In the genomic region with DNA sequence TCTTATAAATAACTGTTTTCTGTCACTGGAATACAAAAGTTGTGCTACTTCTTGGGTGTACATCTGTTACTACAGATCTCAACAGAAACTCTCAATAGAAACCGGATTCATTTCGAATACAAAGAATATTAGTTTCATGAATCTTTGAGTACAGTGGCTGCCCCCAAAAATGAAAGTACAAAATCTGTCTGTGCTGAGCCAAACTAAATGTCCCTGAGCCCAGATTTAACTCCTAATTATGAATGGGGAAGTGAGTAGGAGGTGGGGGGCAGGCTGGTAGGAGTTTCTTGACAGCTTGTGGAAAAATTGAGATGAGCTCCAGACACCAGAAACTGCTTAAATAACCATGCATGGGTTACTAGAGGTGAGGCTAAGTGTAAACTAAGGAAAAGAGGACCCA, we compare ENCODE assay signal across 15 cellular contexts. TPM values are rescaled to one million over a fixed set of nuclear protein-coding genes. Genes with fewer than 3 reads are reported as not detected.
DNase-seq lines count a peak whose midpoint lies in the region; ATAC-seq, FAIRE-seq and TF ChIP-seq lines count a peak whose summit lies in the region.
"Had no signal": no experiment of that assay in that cellular context is flagged by ENCODE, and none has a peak within 500 bp of the region (broad histone marks: within the 10 kb centered on the region; RNA-seq: fewer than 3 reads in every experiment).

No MANE protein-coding gene starts in this region.

- intact Hi-C loops in A673 (cut with micrococcal nuclease; ENCODE audit: unreplicated experiment) = no loop called here

- ATAC-seq in HG03095 (IDR thresholded peaks at IDR 0.05; ENCODE audit: unreplicated experiment) = peak; percentile 62
- ATAC-seq in HG03196 (IDR thresholded peaks at IDR 0.05; ENCODE audit: unreplicated experiment) = no peak
- no peak for ATAC-seq in GM18505 (IDR thresholded peaks at IDR 0.05; ENCODE audit: unreplicated experiment)
- ATAC-seq in HG02610 (IDR thresholded peaks at IDR 0.05; ENCODE audit: unreplicated experiment) = no peak
- ATAC-seq: HepG2, sciatic nerve had no signal

- no peaks in the 10 kb centered on the region for H3K27me3 ChIP-seq in A673 (replicated peaks; ENCODE audit: insufficient read depth, low read depth, low read length, poor library complexity)
- H3K27me3 ChIP-seq in endocrine pancreas (ENCODE audit: control insufficient read depth, insufficient read depth, low read length) = no peaks in the 10 kb centered on the region

- peaks cover 9% of the 10 kb centered on the region for H3K36me3 ChIP-seq in A673 (ENCODE audit: insufficient read depth, low read length, poor library complexity, severe bottlenecking)
- H3K36me3 ChIP-seq in endocrine pancreas (ENCODE audit: control insufficient read depth, insufficient read depth, low read length) = no peaks in the 10 kb centered on the region

- no peak for TF ChIP-seq POLR2A in GM12892 (IDR thresholded peaks at IDR 0.05; ENCODE audit: low read depth, low read length)
- no peak for TF ChIP-seq POLR2A in GM18505 (IDR thresholded peaks at IDR 0.05; ENCODE audit: borderline replicate concordance, extremely low read depth, insufficient read depth, insufficient read length)

- DNase-seq in A673 (ENCODE audit: low spot score) (no peak), GM12892 (ENCODE audit: insufficient read length) (no peak)
- DNase-seq in activated CD8-positive, alpha-beta memory T cell treated with anti-CD3 and anti-CD28 coated beads, Interleukin-2, amount 50 U/mL, for 48 hours = no peak
- DNase-seq: activated T-cell treated with anti-CD3 and anti-CD28 coated beads, Interleukin-2, amount 50 U/mL, for 48 hours; foreskin melanocyte; naive B cell; NCI-H146 had no signal

- H3K27ac ChIP-seq in A673 (ENCODE audit: low read depth, low read length, poor library complexity, severe bottlenecking) = peak overlapping the region; percentile 20

- POLR2A ChIA-PET in A673 (lab: Charles Lee; ENCODE audit: low non-redundant PET) = no interaction called here

- no TSS peak for BruUV-seq in A673 (replicated peaks; lab: Mats Ljungman, UMichigan)

- FAIRE-seq in GM12892 (lab: Jason Lieb, UNC) = peak; percentile 72
- FAIRE-seq: H1, HepG2 had no signal

- CTCF ChIA-PET in A673 (lab: Charles Lee) = no interaction called here

- peaks cover 49% of the 10 kb centered on the region for H3K4me1 ChIP-seq in A673 (ENCODE audit: insufficient read depth, low read length, poor library complexity, severe bottlenecking)
- H3K4me1 ChIP-seq in endocrine pancreas (ENCODE audit: control insufficient read depth, insufficient read depth, low read length) = peaks cover 50% of the 10 kb centered on the region

- no peak overlapping the region for H3K9ac ChIP-seq in endocrine pancreas (ENCODE audit: control insufficient read depth, insufficient read depth, low read length)

- no peak for TF ChIP-seq CTCF in A673 (conservative IDR thresholded peaks at IDR 0.05; ENCODE audit: low read depth, low read length)

- H3K9me3 ChIP-seq in A673 (ENCODE audit: low read depth, low read length, poor library complexity, severe bottlenecking) (no peaks in the 10 kb centered on the region), endocrine pancreas (ENCODE audit: control insufficient read depth, low read length) (no peaks in the 10 kb centered on the region)

- H3K4me3 ChIP-seq in A673 (ENCODE audit: low read depth, low read length, poor library complexity, severe bottlenecking) (no peak overlapping the region), endocrine pancreas (ENCODE audit: control insufficient read depth, insufficient read depth, low read length) (peak overlapping the region; percentile 3)

RNA-seq across cellular contexts. Expression of gene PITPNB, which starts 41.6 kb away (rescaled TPM):
- 130 and 135 TPM in 2 replicates for total RNA-seq in A673 (2021)
- 52.9 TPM for polyA plus RNA-seq in GM12892 (2012; ENCODE audit: missing spikeins)
